8 cellular contexts compared by ENCODE assay signal in the genomic region with DNA sequence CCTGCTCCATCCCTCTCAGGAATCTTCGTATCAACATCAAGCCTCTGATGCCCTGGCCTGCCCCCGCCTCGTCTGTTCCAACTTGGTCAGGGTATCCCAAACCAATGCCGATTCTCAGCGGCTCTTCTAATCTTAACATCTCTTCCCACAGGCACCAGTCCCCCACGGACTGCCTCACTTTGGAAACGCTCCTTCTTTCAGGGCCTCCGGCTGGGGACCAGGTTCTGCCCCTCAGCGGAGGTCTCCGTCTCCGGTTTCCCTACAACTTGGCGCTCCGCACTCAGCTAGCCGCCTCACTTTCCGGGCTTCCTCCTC. TPM values are rescaled to one million over a fixed set of nuclear protein-coding genes. Genes with fewer than 3 reads are reported as not detected.
DNase-seq lines count a peak whose midpoint lies in the region; ATAC-seq and TF ChIP-seq lines count a peak whose summit lies in the region.

No MANE protein-coding gene starts in this region.

- H3K27me3 ChIP-seq in CD4-positive, CD25-positive, alpha-beta regulatory T cell (ENCODE audit: control insufficient read depth, insufficient read depth, low read length) = no peaks in the 10 kb centered on the region

- peaks cover 7% of the 10 kb centered on the region for H3K27me3 Mint-ChIP-seq in CD4-positive, CD25-positive, alpha-beta regulatory T cell
- H3K27me3 Mint-ChIP-seq in brain = peaks cover 13% of the 10 kb centered on the region

- intact Hi-C loops in mucosa of descending colon (cut with DNase I, micrococcal nuclease) = no loop called here

- H3K27ac ChIP-seq in CD4-positive, CD25-positive, alpha-beta regulatory T cell (ENCODE audit: insufficient read depth, low read length, poor library complexity, severe bottlenecking) = peak overlapping the region; percentile 80

- peak overlapping the region; percentile 80 to 99 (median 98) for H3K27ac Mint-ChIP-seq in CD4-positive, CD25-positive, alpha-beta regulatory T cell
- peak overlapping the region; percentile 99 to 100 (median 100) for H3K27ac Mint-ChIP-seq in brain

- peaks cover 7 to 44% (median 27%) of the 10 kb centered on the region in 4 donors for H3K4me1 Mint-ChIP-seq in CD4-positive, CD25-positive, alpha-beta regulatory T cell
- H3K4me1 Mint-ChIP-seq in brain = peaks cover 47% of the 10 kb centered on the region

- H3K36me3 Mint-ChIP-seq in CD4-positive, CD25-positive, alpha-beta regulatory T cell = peaks cover 34% of the 10 kb centered on the region
- H3K36me3 Mint-ChIP-seq in brain = peaks cover 37% of the 10 kb centered on the region

- peaks cover 25% of the 10 kb centered on the region for H3K4me1 ChIP-seq in CD4-positive, CD25-positive, alpha-beta regulatory T cell (ENCODE audit: control insufficient read depth, insufficient read depth, low read length, poor library complexity, severe bottlenecking)
- peaks cover 26% of the 10 kb centered on the region for H3K4me1 ChIP-seq in mucosa of descending colon (ENCODE audit: low read depth)

- H3K9me3 ChIP-seq in CD4-positive, CD25-positive, alpha-beta regulatory T cell (ENCODE audit: control insufficient read depth in 2 of 2, low read length in 2 of 2) = no peaks in the 10 kb centered on the region
- H3K9me3 ChIP-seq in mucosa of descending colon = no peaks in the 10 kb centered on the region

- TF ChIP-seq CTCF in brain (conservative IDR thresholded peaks at IDR 0.05) (no peak), mucosa of descending colon (IDR thresholded peaks at IDR 0.05) (no peak)

- peak overlapping the region; percentile 90 for H3K4me3 ChIP-seq in CD4-positive, CD25-positive, alpha-beta regulatory T cell (ENCODE audit: low read depth, low read length)
- peak overlapping the region; percentile 79 for H3K4me3 ChIP-seq in mucosa of descending colon

- no peak for ATAC-seq in CD4-positive, CD25-positive, alpha-beta regulatory T cell (ENCODE audit: low read depth in 2 of 2)
- ATAC-seq in HG03064 (IDR thresholded peaks at IDR 0.05; ENCODE audit: low read depth, unreplicated experiment) (peak; percentile 8), mucosa of descending colon (peak; percentile 6)

- no peaks in the 10 kb centered on the region for H3K9me3 Mint-ChIP-seq in CD4-positive, CD25-positive, alpha-beta regulatory T cell
- H3K9me3 Mint-ChIP-seq in brain = no peaks in the 10 kb centered on the region

- peak overlapping the region; percentile 89 to 100 (median 100) for H3K4me3 Mint-ChIP-seq in CD4-positive, CD25-positive, alpha-beta regulatory T cell
- H3K4me3 Mint-ChIP-seq in brain = peak overlapping the region; percentile 94 to 98 (median 97)

- DNase-seq in CD4-positive, CD25-positive, alpha-beta regulatory T cell = no peak
- DNase-seq in mucosa of descending colon (no peak), cerebellum (ENCODE audit: low spot score) (no peak), NCI-H1930 (lab: John Stamatoyannopoulos, UW) (no peak), activated gamma-delta T cell treated with Interleukin-2 at 50 U/mL for 16 hours (no peak), foreskin melanocyte (no peak)

- peaks cover 36% of the 10 kb centered on the region for H3K36me3 ChIP-seq in CD4-positive, CD25-positive, alpha-beta regulatory T cell (ENCODE audit: control insufficient read depth, insufficient read depth, low read length)
- no peaks in the 10 kb centered on the region for H3K36me3 ChIP-seq in mucosa of descending colon (ENCODE audit: low read depth)

RNA-seq across cellular contexts. Expression of a gene that starts 0.5 kb away (rescaled TPM):
- total RNA-seq in CD4-positive, CD25-positive, alpha-beta regulatory T cell = 16.3 TPM
- 10 to 100 TPM; 25.9 to 31.4 (median 29.7) TPM for polyA plus RNA-seq in CD4-positive, CD25-positive, alpha-beta regulatory T cell
- 38.1 TPM for polyA plus RNA-seq in brain (ENCODE audit: insufficient read depth, low read depth, low replicate concordance)
- total RNA-seq in mucosa of descending colon = 10 to 100 TPM; 27.0 to 36.4 (median 28.4) TPM
- 18.9 TPM for total RNA-seq in cerebellum

RNA-seq across cellular contexts. Expression of a gene that starts 5.8 kb away (rescaled TPM):
- total RNA-seq in CD4-positive, CD25-positive, alpha-beta regulatory T cell = 38.8 TPM
- 10 to 100 TPM; 18.8 to 24.8 (median 23.0) TPM for polyA plus RNA-seq in CD4-positive, CD25-positive, alpha-beta regulatory T cell
- 15.7 TPM for polyA plus RNA-seq in brain (ENCODE audit: insufficient read depth, low read depth, low replicate concordance)
- 10 to 100 TPM; 38.3 to 52.2 (median 41.5) TPM for total RNA-seq in mucosa of descending colon
- 14.2 TPM for total RNA-seq in cerebellum

RNA-seq across cellular contexts. Expression of a gene that starts 16.2 kb away (rescaled TPM):
- 3.8 TPM for total RNA-seq in CD4-positive, CD25-positive, alpha-beta regulatory T cell
- polyA plus RNA-seq in CD4-positive, CD25-positive, alpha-beta regulatory T cell = not detected
- polyA plus RNA-seq in brain (ENCODE audit: insufficient read depth, low read depth, low replicate concordance) = not detected
- not detected for total RNA-seq in mucosa of descending colon
- not detected for total RNA-seq in cerebellum

RNA-seq across cellular contexts. Expression of a gene that starts 22.0 kb away (rescaled TPM):
- total RNA-seq in CD4-positive, CD25-positive, alpha-beta regulatory T cell = 4.7 TPM
- 1 to 10 TPM; 1.5 to 4.4 (median 2.1) TPM for polyA plus RNA-seq in CD4-positive, CD25-positive, alpha-beta regulatory T cell
- polyA plus RNA-seq in brain (ENCODE audit: insufficient read depth, low read depth, low replicate concordance) = 42.2 TPM
- 10 to 100 TPM in 2 of 3 donors, 1 to 10 TPM in 1; 5.1 to 44.3 (median 10.0) TPM for total RNA-seq in mucosa of descending colon
- 76.5 TPM for total RNA-seq in cerebellum

RNA-seq across cellular contexts. Expression of a gene that starts 39.5 kb away (rescaled TPM):
- total RNA-seq in CD4-positive, CD25-positive, alpha-beta regulatory T cell = not detected
- not detected for polyA plus RNA-seq in CD4-positive, CD25-positive, alpha-beta regulatory T cell
- not detected for polyA plus RNA-seq in brain (ENCODE audit: insufficient read depth, low read depth, low replicate concordance)
- total RNA-seq in mucosa of descending colon (not detected), cerebellum (not detected)

Comparison
In these comparisons a context has a peak if more than half of its experiments do, and no peak if none do; other contexts are left out.
1. ATAC-seq: peak in HG03064 (single experiment) and mucosa of descending colon (single experiment); none in CD4-positive, CD25-positive, alpha-beta regulatory T cell (0 of 2).